Comparison of ENCODE assay signal across 16 cellular contexts in genomic region chr3:158492685-158493084, GRCh38.
"Had no signal": no experiment of that assay in that cellular context is flagged by ENCODE, and none has a peak within 500 bp of the region (broad histone marks: within the 10 kb centered on the region; RNA-seq: fewer than 3 reads in every experiment).

No MANE protein-coding gene starts in this region.

- H3K4me1 ChIP-seq: lower lobe of right lung, testis, upper lobe of right lung had no signal

- H3K27me3 Mint-ChIP-seq: naive thymus-derived CD8-positive, alpha-beta T cell; stimulated activated naive CD8-positive, alpha-beta T cell treated with anti-CD3 and anti-CD28 coated beads, Interleukin-15, amount 100 ng/mL, for 72 hours had no signal

- H3K9me3 ChIP-seq: lower lobe of right lung, ovary, testis, upper lobe of right lung had no signal

- H3K4me3 Mint-ChIP-seq: activated CD8-positive, alpha-beta T cell treated with anti-CD3 and anti-CD28 coated beads, Interleukin-2, amount 10 ng/mL, durations not matched to agents 7 days and 5 days; activated T-helper 1 cell treated with anti-CD3 and anti-CD28 coated beads, Interleukin-12 subunit alpha, Interleukin-12 subunit beta, Interleukin-2, Interleukin-4 antibody, amounts not matched to agents 30 ng/mL and 10 ng/mL and 1 ng/mL, durations not matched to agents 14 hours and 24 hours and 36 hours; naive thymus-derived CD8-positive, alpha-beta T cell; stimulated activated naive CD8-positive, alpha-beta T cell treated with anti-CD3 and anti-CD28 coated beads, Interleukin-15, amount 100 ng/mL, for 72 hours had no signal

- H3K4me1 Mint-ChIP-seq: naive thymus-derived CD8-positive, alpha-beta T cell; stimulated activated naive CD8-positive, alpha-beta T cell treated with anti-CD3 and anti-CD28 coated beads, Interleukin-15, amount 100 ng/mL, for 72 hours had no signal

- H3K27me3 ChIP-seq: ovary, testis, upper lobe of right lung had no signal

- H3K4me3 ChIP-seq: lower lobe of right lung, ovary, testis, upper lobe of right lung had no signal

- DNase-seq: activated CD4-positive, alpha-beta T cell treated with anti-CD3 and anti-CD28 coated beads for 48 hours; activated CD8-positive, alpha-beta memory T cell treated with anti-CD3 and anti-CD28 coated beads, Interleukin-2, amount 50 U/mL, for 48 hours; activated CD8-positive, alpha-beta T cell treated with anti-CD3 and anti-CD28 coated beads, Interleukin-2, amount 10 ng/mL, durations not matched to agents 7 days and 5 days; activated naive CD4-positive, alpha-beta T cell treated with Interleukin-2 at 50 U/mL for 16 hours; central memory CD4-positive, alpha-beta T cell; cortex of kidney; effector CD8-positive, alpha-beta T cell; kidney glomerular epithelial cell; lower lobe of right lung; naive thymus-derived CD8-positive, alpha-beta T cell; ovary; stimulated activated CD4-positive, alpha-beta T cell treated with anti-CD3 and anti-CD28 coated beads, Interleukin-4, amount 100 ng/mL, for 4 hours; stimulated activated naive CD8-positive, alpha-beta T cell treated with anti-CD3 and anti-CD28 coated beads, Interleukin-15, amount 100 ng/mL, for 72 hours; testis; upper lobe of right lung had no signal

- H3K27ac ChIP-seq: lower lobe of right lung, ovary, testis, upper lobe of right lung had no signal

- H3K36me3 ChIP-seq: lower lobe of right lung, ovary, upper lobe of right lung had no signal

- H3K27ac Mint-ChIP-seq: activated CD8-positive, alpha-beta T cell treated with anti-CD3 and anti-CD28 coated beads, Interleukin-2, amount 10 ng/mL, durations not matched to agents 7 days and 5 days; activated T-helper 1 cell treated with anti-CD3 and anti-CD28 coated beads, Interleukin-12 subunit alpha, Interleukin-12 subunit beta, Interleukin-2, Interleukin-4 antibody, amounts not matched to agents 30 ng/mL and 10 ng/mL and 1 ng/mL, durations not matched to agents 14 hours and 24 hours and 36 hours; stimulated activated naive CD8-positive, alpha-beta T cell treated with anti-CD3 and anti-CD28 coated beads, Interleukin-15, amount 100 ng/mL, for 72 hours had no signal

- ATAC-seq: activated CD8-positive, alpha-beta T cell treated with anti-CD3 and anti-CD28 coated beads, Interleukin-2, amount 10 ng/mL, durations not matched to agents 7 days and 5 days; lower lobe of right lung; naive thymus-derived CD8-positive, alpha-beta T cell; stimulated activated naive CD8-positive, alpha-beta T cell treated with anti-CD3 and anti-CD28 coated beads, Interleukin-15, amount 100 ng/mL, for 72 hours; upper lobe of right lung had no signal
